ENCODE assay signal across 9 cellular contexts in the genomic region with DNA sequence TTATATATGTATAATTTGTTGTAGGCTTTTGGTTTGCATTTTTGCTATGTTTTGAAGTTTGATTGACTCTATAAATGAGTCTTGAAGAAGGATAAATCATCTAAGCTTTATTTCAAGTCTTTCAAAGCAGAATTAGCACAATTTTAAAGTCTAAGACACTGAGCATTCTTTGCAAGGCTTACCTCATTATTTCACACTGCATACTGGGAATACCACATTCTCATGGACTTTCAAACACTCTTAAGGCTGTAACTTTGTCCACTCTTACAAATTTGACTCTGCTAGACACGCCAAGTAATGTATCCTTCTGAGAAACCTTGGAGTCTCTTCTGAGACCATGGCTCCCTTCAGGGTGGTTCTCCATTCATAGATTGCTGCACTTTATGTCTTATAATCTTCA.
"Had no signal": no experiment of that assay in that cellular context is flagged by ENCODE, and none has a peak within 500 bp of the region (broad histone marks: within the 10 kb centered on the region; RNA-seq: fewer than 3 reads in every experiment).

No MANE protein-coding gene starts in this region.

- H3K4me1 Mint-ChIP-seq: IgD-negative memory B cell had no signal

- H3K9me3 Mint-ChIP-seq: HFFc6 had no signal

- H2AFZ ChIP-seq: GM23248 had no signal

- H3K27ac Mint-ChIP-seq: HFFc6, IgD-negative memory B cell had no signal

- H3K9ac ChIP-seq: GM23248, KMS-11 had no signal

- H3K36me3 ChIP-seq: HAP-1 had no signal

- H3K27me3 Mint-ChIP-seq: IgD-negative memory B cell had no signal

- H3K4me2 ChIP-seq: KMS-11 had no signal

- H3K4me3 ChIP-seq: GM23248, HAP-1 had no signal

- DNase-seq: GM23248, GOT3, H7, HFFc6, KBM-7 had no signal

- H3K4me3 Mint-ChIP-seq: HFFc6, IgD-negative memory B cell had no signal

- H3K36me3 Mint-ChIP-seq: IgD-negative memory B cell had no signal

- H3K9me3 ChIP-seq: HAP-1 had no signal

- H3K4me1 ChIP-seq: HAP-1 had no signal

- H3K27ac ChIP-seq: GM23248, HL-60, KMS-11 had no signal
